ENCODE assay signal across 8 cellular contexts in genomic region chr1:27643626-27644368, GRCh38. TPM values are rescaled to one million over a fixed set of nuclear protein-coding genes. Genes with fewer than 3 reads are reported as not detected.
A peak's percentile ranks its signal among the peaks of the same experiment; 100 is the strongest.
DNase-seq lines count a peak whose midpoint lies in the region; ATAC-seq and TF ChIP-seq lines count a peak whose summit lies in the region.

No MANE protein-coding gene starts in this region.

- peak; percentile 93 for ATAC-seq in activated T-helper 17 cell treated with anti-CD3 and anti-CD28 coated beads, Interleukin-2, amount 50 U/mL, for 72 hours (replicated peaks)
- ATAC-seq in gastroesophageal sphincter, result peak; percentile 79
- ATAC-seq in HG03439 (IDR thresholded peaks at IDR 0.05; ENCODE audit: unreplicated experiment), result no peak

- 12 to 13% methylated on average over 7 to 11 of the region's 12 CpGs for WGBS in gastroesophageal sphincter (ENCODE audit: low coverage in 1 of 2), 2 donors
- WGBS in sigmoid colon, 2 donors, result 20 to 34% methylated on average over 12 of the region's 12 CpGs

- peaks cover 32% of the 10 kb centered on the region for H3K4me1 Mint-ChIP-seq in CD14-positive monocyte
- no peaks in the 10 kb centered on the region for H3K4me1 Mint-ChIP-seq in activated T-helper 17 cell treated with anti-CD3 and anti-CD28 coated beads, Interleukin-2, amount 50 U/mL, for 72 hours

- no peaks in the 10 kb centered on the region; the same call in 1 of the 2 replicates for H3K27me3 ChIP-seq in H7 (ENCODE audit: control insufficient read depth, insufficient read depth, low read length)
- H3K27me3 ChIP-seq in gastroesophageal sphincter, result no peaks in the 10 kb centered on the region
- H3K27me3 ChIP-seq in sigmoid colon, result no peaks in the 10 kb centered on the region

- H3K4me1 ChIP-seq in gastroesophageal sphincter (peaks cover 0 to 16% (median 7%) of the 10 kb centered on the region in 3 donors), sigmoid colon (peaks cover 0 to 6% (median 5%) of the 10 kb centered on the region in 4 donors)

- TF ChIP-seq CTCF in CD14-positive monocyte (IDR thresholded peaks at IDR 0.05) (peak; percentile 74), gastroesophageal sphincter (IDR thresholded peaks at IDR 0.05) (peak in 3 of 4 experiments; percentile 80 to 87 (median 84)), sigmoid colon (IDR thresholded peaks at IDR 0.05) (peak; percentile 28 to 87 (median 68))

- intact Hi-C loops in CD14-positive monocyte (cut with micrococcal nuclease), result loop anchor here (5.0 kb wide), 1 partner anchor 36 kb away; no protein-coding TSS in a partner anchor
- intact Hi-C loops in sigmoid colon (cut with DNase I), result loop anchor here (2.0 kb wide), 1 partner anchor 19 kb away; no protein-coding TSS in a partner anchor

- H3K9me3 Mint-ChIP-seq in CD14-positive monocyte, result no peaks in the 10 kb centered on the region
- H3K9me3 Mint-ChIP-seq in activated T-helper 17 cell treated with anti-CD3 and anti-CD28 coated beads, Interleukin-2, amount 50 U/mL, for 72 hours, result no peaks in the 10 kb centered on the region

- no peak overlapping the region for H3K4me3 Mint-ChIP-seq in CD14-positive monocyte
- H3K4me3 Mint-ChIP-seq in activated T-helper 17 cell treated with anti-CD3 and anti-CD28 coated beads, Interleukin-2, amount 50 U/mL, for 72 hours, result no peak overlapping the region

- no peaks in the 10 kb centered on the region for H3K36me3 Mint-ChIP-seq in CD14-positive monocyte
- no peaks in the 10 kb centered on the region for H3K36me3 Mint-ChIP-seq in activated T-helper 17 cell treated with anti-CD3 and anti-CD28 coated beads, Interleukin-2, amount 50 U/mL, for 72 hours (ENCODE audit: low read depth)

- peaks cover 0 to 3% (median 2%) of the 10 kb centered on the region in 3 donors for H3K27me3 Mint-ChIP-seq in CD14-positive monocyte (ENCODE audit: low read depth in 3 of 3)
- H3K27me3 Mint-ChIP-seq in activated T-helper 17 cell treated with anti-CD3 and anti-CD28 coated beads, Interleukin-2, amount 50 U/mL, for 72 hours, result no peaks in the 10 kb centered on the region

- no peaks in the 10 kb centered on the region for H3K36me3 ChIP-seq in H7 (replicated peaks; ENCODE audit: control insufficient read depth, insufficient read depth, low read length)
- H3K36me3 ChIP-seq in gastroesophageal sphincter, result no peaks in the 10 kb centered on the region
- H3K36me3 ChIP-seq in sigmoid colon, result no peaks in the 10 kb centered on the region

- H3K9me3 ChIP-seq in gastroesophageal sphincter, result no peaks in the 10 kb centered on the region
- no peaks in the 10 kb centered on the region for H3K9me3 ChIP-seq in sigmoid colon

- peak; percentile 67 for DNase-seq in CD14-positive monocyte (ENCODE audit: low spot score)
- DNase-seq in H7, result peak; percentile 84
- DNase-seq in RPMI7951 (ENCODE audit: low read depth), result peak; percentile 64
- DNase-seq in sigmoid colon, result no peak
- no peak for DNase-seq in NCI-H187 (lab: John Stamatoyannopoulos, UW)

- no peak overlapping the region for H3K4me3 ChIP-seq in H7 (ENCODE audit: insufficient read depth, low read depth, low read length)
- no peak overlapping the region for H3K4me3 ChIP-seq in gastroesophageal sphincter
- no peak overlapping the region for H3K4me3 ChIP-seq in sigmoid colon

- H3K27ac Mint-ChIP-seq in CD14-positive monocyte, result peak overlapping the region in 4 of 7 donors; percentile 66 to 82 (median 71)
- no peak overlapping the region for H3K27ac Mint-ChIP-seq in activated T-helper 17 cell treated with anti-CD3 and anti-CD28 coated beads, Interleukin-2, amount 50 U/mL, for 72 hours

- TF ChIP-seq POLR2A in gastroesophageal sphincter (IDR thresholded peaks at IDR 0.05), result no peak
- no peak for TF ChIP-seq POLR2A in sigmoid colon (IDR thresholded peaks at IDR 0.05)

- TF ChIP-seq EP300 in gastroesophageal sphincter (IDR thresholded peaks at IDR 0.05) (no peak), sigmoid colon (IDR thresholded peaks at IDR 0.05) (no peak)

- H3K27ac ChIP-seq in gastroesophageal sphincter (no peak overlapping the region), sigmoid colon (no peak overlapping the region)

RNA-seq across cellular contexts. Expression of gene FGR, which starts 8.8 kb away (rescaled TPM):
- 100 to 1,000 TPM; 371 to 571 TPM for polyA plus RNA-seq in CD14-positive monocyte
- 0.07 and 0.30 TPM in 2 replicates for total RNA-seq in H7 (2014; rRNA removed; shearing (Covaris generic))
- total RNA-seq in RPMI7951 (2014; rRNA removed; shearing (Covaris generic)), result not detected in 2 replicates
- 1 to 10 TPM in 1 of 2 donors, not detected in 1; 1.2 TPM for total RNA-seq in activated T-helper 17 cell treated with anti-CD3 and anti-CD28 coated beads, Interleukin-2, amount 50 U/mL, for 72 hours
- total RNA-seq in gastroesophageal sphincter, result 10 to 100 TPM in 3 of 4 donors, 1 to 10 TPM in 1; 9.2 to 17.8 (median 10.1) TPM
- total RNA-seq in sigmoid colon, result 10 to 100 TPM in 1 of 4 donors, 1 to 10 TPM in 3; 6.6 to 11.4 (median 8.0) TPM
- 10 to 100 TPM in 1 of 3 donors, 1 to 10 TPM in 2; 3.0 to 14.4 (median 5.1) TPM for polyA plus RNA-seq in sigmoid colon

RNA-seq across cellular contexts. Expression of gene IFI6, which starts 28.2 kb away (rescaled TPM):
- 100 to 1,000 TPM; 276 TPM for polyA plus RNA-seq in CD14-positive monocyte
- 3.3 and 5.8 TPM in 2 replicates for total RNA-seq in H7 (2014; rRNA removed; shearing (Covaris generic))
- 75.3 and 169 TPM in 2 replicates for total RNA-seq in RPMI7951 (2014; rRNA removed; shearing (Covaris generic))
- total RNA-seq in activated T-helper 17 cell treated with anti-CD3 and anti-CD28 coated beads, Interleukin-2, amount 50 U/mL, for 72 hours, result 10 to 100 TPM; 32.3 to 43.7 TPM
- 10 to 100 TPM; 28.5 to 98.5 (median 55.1) TPM for total RNA-seq in gastroesophageal sphincter
- total RNA-seq in sigmoid colon, result 100 to 1,000 TPM in 2 of 4 donors, 10 to 100 TPM in 2; 33.6 to 118 (median 82.0) TPM
- 100 to 1,000 TPM in 1 of 3 donors, 10 to 100 TPM in 1, 1 to 10 TPM in 1; 9.0 to 245 (median 16.0) TPM for polyA plus RNA-seq in sigmoid colon

RNA-seq across cellular contexts. Expression of gene AHDC1, which starts 39.9 kb away (rescaled TPM):
- under 1 TPM; 0.16 to 0.30 TPM for polyA plus RNA-seq in CD14-positive monocyte
- total RNA-seq in H7 (2014; rRNA removed; shearing (Covaris generic)), result 8.8 and 11.2 TPM in 2 replicates
- 5.8 and 7.1 TPM in 2 replicates for total RNA-seq in RPMI7951 (2014; rRNA removed; shearing (Covaris generic))
- total RNA-seq in activated T-helper 17 cell treated with anti-CD3 and anti-CD28 coated beads, Interleukin-2, amount 50 U/mL, for 72 hours, result 10 to 100 TPM; 13.3 to 22.3 TPM
- 10 to 100 TPM; 18.2 to 50.3 (median 27.7) TPM for total RNA-seq in gastroesophageal sphincter
- total RNA-seq in sigmoid colon, result 10 to 100 TPM; 10.9 to 34.1 (median 14.3) TPM
- 10 to 100 TPM in 1 of 3 donors, 1 to 10 TPM in 2; 1.8 to 17.4 (median 2.1) TPM for polyA plus RNA-seq in sigmoid colon

Comparison
In these comparisons a context has a peak if more than half of its experiments do, and no peak if none do; other contexts are left out.
1. DNase-seq: peak in CD14-positive monocyte (single experiment), H7 (single experiment) and RPMI7951 (single experiment); none in sigmoid colon (single experiment) and NCI-H187 (0 of 2).
2. Peak in every context shown above with its lines, with median percentiles within 50 percentile points of each other: CTCF ChIP-seq.